Comparison of ENCODE assay signal across 23 cellular contexts in genomic region chr9:17131494-17131893, GRCh38. TPM values are rescaled to one million over a fixed set of nuclear protein-coding genes. Genes with fewer than 3 reads are reported as not detected.
DNase-seq lines count a peak whose midpoint lies in the region; ATAC-seq, FAIRE-seq and TF ChIP-seq lines count a peak whose summit lies in the region.
"Had no signal": no experiment of that assay in that cellular context is flagged by ENCODE, and none has a peak within 500 bp of the region (broad histone marks: within the 10 kb centered on the region; RNA-seq: fewer than 3 reads in every experiment).

No MANE protein-coding gene starts in this region.

- no peak overlapping the region for H3K9ac ChIP-seq in HepG2 (ENCODE audit: insufficient read depth, low read depth, low read length)
- no peak overlapping the region for H3K9ac ChIP-seq in IMR-90 (ENCODE audit: low read depth, low read length)
- H3K9ac ChIP-seq: BLaER1 had no signal

- TF ChIP-seq RAD21 in HepG2 (CRISPR knock-in tag; IDR thresholded peaks at IDR 0.05) (no peak), IMR-90 (IDR thresholded peaks at IDR 0.05; ENCODE audit: low read length) (no peak)

- H3K79me2 ChIP-seq in HepG2 (ENCODE audit: insufficient read depth, low read length) = no peaks in the 10 kb centered on the region

- no peak overlapping the region for H2AK5ac ChIP-seq in IMR-90 (ENCODE audit: low read depth, low read length)

- peaks cover 18% of the 10 kb centered on the region for H3K4me1 Mint-ChIP-seq in neural crest cell
- H3K4me1 Mint-ChIP-seq in activated CD8-positive, alpha-beta T cell treated with anti-CD3 and anti-CD28 coated beads, Interleukin-2, amount 10 ng/mL, durations not matched to agents 7 days and 5 days (ENCODE audit: low read depth) = peaks cover 13% of the 10 kb centered on the region

- H3K36me3 ChIP-seq in HepG2 (replicated peaks in 1 of 2; ENCODE audit: control insufficient read depth in 1 of 2, insufficient read depth in 2 of 2, low read length in 2 of 2) = no peaks in the 10 kb centered on the region
- no peaks in the 10 kb centered on the region for H3K36me3 ChIP-seq in right lobe of liver
- H3K36me3 ChIP-seq in IMR-90 (ENCODE audit: control insufficient read depth, insufficient read depth, low read length) = no peaks in the 10 kb centered on the region
- H3K36me3 ChIP-seq in bronchial epithelial cell (ENCODE audit: control insufficient read depth, insufficient read depth, low read length) = no peaks in the 10 kb centered on the region
- H3K36me3 ChIP-seq: BLaER1 had no signal

- H4K91ac ChIP-seq in IMR-90 (ENCODE audit: insufficient read depth, low read depth, low read length) = no peak overlapping the region

- dilution Hi-C loops in IMR-90 (cut with HindIII; ENCODE audit: low sequenced_read_pairs, unreplicated experiment) = no loop called here

- H3K23ac ChIP-seq in IMR-90 (ENCODE audit: low read depth, low read length) = no peak overlapping the region

- no peak for DNase-seq in HepG2 (ENCODE audit: low spot score)
- no peak for DNase-seq in right lobe of liver
- no peak for DNase-seq in IMR-90
- peak; percentile 13 for DNase-seq in bronchial epithelial cell (ENCODE audit: low read depth)
- no peak for DNase-seq in neural crest cell (ENCODE audit: low read depth, low spot score)
- DNase-seq in activated CD8-positive, alpha-beta T cell treated with anti-CD3 and anti-CD28 coated beads, Interleukin-2, amount 10 ng/mL, durations not matched to agents 7 days and 5 days = no peak
- DNase-seq in AML-193 (lab: John Stamatoyannopoulos, UW) = no peak
- DNase-seq in NCI-H2107 (lab: John Stamatoyannopoulos, UW) = no peak
- DNase-seq: 8988T; Caco-2; CD4-positive, CD25-positive, alpha-beta regulatory T cell; CD8-positive, alpha-beta T cell; DMS153; DND-41; GDM1; H9 had no signal

- H4K20me1 ChIP-seq in HepG2 (ENCODE audit: insufficient read depth, low read length) (no peaks in the 10 kb centered on the region), IMR-90 (ENCODE audit: insufficient read depth, low read length) (no peaks in the 10 kb centered on the region)
- H4K20me1 ChIP-seq: BLaER1 had no signal

- peaks cover 4% of the 10 kb centered on the region for H3K27me3 Mint-ChIP-seq in neural crest cell (ENCODE audit: low read depth)
- peaks cover 13% of the 10 kb centered on the region for H3K27me3 Mint-ChIP-seq in activated CD8-positive, alpha-beta T cell treated with anti-CD3 and anti-CD28 coated beads, Interleukin-2, amount 10 ng/mL, durations not matched to agents 7 days and 5 days (ENCODE audit: low read depth)
- H3K27me3 Mint-ChIP-seq: CD4-positive, CD25-positive, alpha-beta regulatory T cell had no signal

- no peak overlapping the region for H3K4me3 ChIP-seq in HepG2 (replicated peaks in 1 of 3; ENCODE audit: insufficient read depth in 1 of 3, low read depth in 2 of 3, low read length in 3 of 3)
- no peak overlapping the region for H3K4me3 ChIP-seq in right lobe of liver
- H3K4me3 ChIP-seq in IMR-90 (ENCODE audit: insufficient read depth, low read depth, low read length) = no peak overlapping the region
- no peak overlapping the region for H3K4me3 ChIP-seq in bronchial epithelial cell (ENCODE audit: low read depth, low read length)
- H3K4me3 ChIP-seq: BLaER1, GM12878, GM23338 had no signal

- H3K36me3 Mint-ChIP-seq in neural crest cell (ENCODE audit: low read depth) = peaks cover 4% of the 10 kb centered on the region
- H3K36me3 Mint-ChIP-seq in activated CD8-positive, alpha-beta T cell treated with anti-CD3 and anti-CD28 coated beads, Interleukin-2, amount 10 ng/mL, durations not matched to agents 7 days and 5 days (ENCODE audit: low read depth) = peaks cover 7% of the 10 kb centered on the region
- H3K36me3 Mint-ChIP-seq: CD4-positive, CD25-positive, alpha-beta regulatory T cell; CD8-positive, alpha-beta T cell had no signal

- TF ChIP-seq EP300 in HepG2 (IDR thresholded peaks at IDR 0.05; ENCODE audit: low read depth in 2 of 2, low read length in 2 of 2) (no peak), HepG2 (CRISPR knock-in tag; IDR thresholded peaks at IDR 0.05; ENCODE audit: borderline replicate concordance) (no peak)

- H3K4me2 ChIP-seq in HepG2 (ENCODE audit: low read depth, low read length) (no peak overlapping the region), IMR-90 (ENCODE audit: low read depth, low read length) (no peak overlapping the region)
- H3K4me2 ChIP-seq: BLaER1, GM23338 had no signal

- H3K4me3 Mint-ChIP-seq in neural crest cell = peak overlapping the region; percentile 29
- H3K4me3 Mint-ChIP-seq in activated CD8-positive, alpha-beta T cell treated with anti-CD3 and anti-CD28 coated beads, Interleukin-2, amount 10 ng/mL, durations not matched to agents 7 days and 5 days = no peak overlapping the region
- H3K4me3 Mint-ChIP-seq: B cell; CD4-positive, CD25-positive, alpha-beta regulatory T cell; CD8-positive, alpha-beta T cell; GM23338; H9 had no signal

- POLR2A ChIA-PET in HepG2 (lab: Yijun Ruan, JAX) (no interaction called here), IMR-90 (lab: Charles Lee; ENCODE audit: unreplicated experiment) (no interaction called here)
- POLR2A ChIA-PET in activated CD8-positive, alpha-beta T cell treated with anti-CD3 and anti-CD28 coated beads, Interleukin-2, amount 10 ng/mL, durations not matched to agents 7 days and 5 days (lab: Charles Lee) = no interaction called here

- peaks cover 4% of the 10 kb centered on the region; the same call in 1 of the 2 replicates for H3K9me1 ChIP-seq in IMR-90 (ENCODE audit: insufficient read depth, low read length)

- H3K56ac ChIP-seq in IMR-90 (ENCODE audit: extremely low read depth, insufficient read depth, low read length) = no peak overlapping the region

- H4K8ac ChIP-seq in IMR-90 (ENCODE audit: low read depth in 2 of 2, low read length in 2 of 2) = no peak overlapping the region

- H3K4me1 ChIP-seq in HepG2 (ENCODE audit: insufficient read depth, low read length) (peaks cover 10% of the 10 kb centered on the region), right lobe of liver (peaks cover 0 to 17% (median 5%) of the 10 kb centered on the region in 4 donors), IMR-90 (ENCODE audit: control insufficient read depth, insufficient read depth, low read length) (peaks cover 4% of the 10 kb centered on the region)
- H3K4me1 ChIP-seq: Caco-2 had no signal

- no peak overlapping the region for H2BK120ac ChIP-seq in IMR-90 (ENCODE audit: low read depth, low read length)

- H2AFZ ChIP-seq in HepG2 (ENCODE audit: low read length) (no peak overlapping the region), IMR-90 (replicated peaks; ENCODE audit: low read length, poor library complexity) (no peak overlapping the region)
- H2AFZ ChIP-seq: GM23338 had no signal

- H3K9me3 ChIP-seq in HepG2 (ENCODE audit: low read length) = peaks cover 3% of the 10 kb centered on the region; the same call in 1 of the 2 replicates
- H3K9me3 ChIP-seq in right lobe of liver = no peaks in the 10 kb centered on the region
- H3K9me3 ChIP-seq in IMR-90 (ENCODE audit: control insufficient read depth, insufficient read depth, low read length) = no peaks in the 10 kb centered on the region
- H3K9me3 ChIP-seq: BLaER1, Caco-2 had no signal

- no peak overlapping the region for H4K5ac ChIP-seq in IMR-90 (ENCODE audit: low read depth, low read length)

- no peak overlapping the region for H3K18ac ChIP-seq in IMR-90 (ENCODE audit: low read depth, low read length)

- TF ChIP-seq CTCF in HepG2 (CRISPR knock-in tag; IDR thresholded peaks at IDR 0.05) (no peak), right lobe of liver (IDR thresholded peaks at IDR 0.05) (no peak), IMR-90 (conservative IDR thresholded peaks at IDR 0.05; ENCODE audit: low read depth, low read length) (no peak), bronchial epithelial cell (IDR thresholded peaks at IDR 0.05; ENCODE audit: insufficient read depth, low read length, severe bottlenecking) (no peak), neural crest cell (conservative IDR thresholded peaks at IDR 0.05) (no peak)

- CTCF ChIA-PET in HepG2 (lab: Yijun Ruan, JAX; ENCODE audit: low intra/inter-chr PET ratio, low total read pairs) (no interaction called here), IMR-90 (lab: Yijun Ruan, JAX) (no interaction called here)
- CTCF ChIA-PET in activated CD8-positive, alpha-beta T cell treated with anti-CD3 and anti-CD28 coated beads, Interleukin-2, amount 10 ng/mL, durations not matched to agents 7 days and 5 days (lab: Charles Lee) = no interaction called here

- no peak overlapping the region for H3K27ac Mint-ChIP-seq in neural crest cell (ENCODE audit: unreplicated experiment)
- H3K27ac Mint-ChIP-seq in activated CD8-positive, alpha-beta T cell treated with anti-CD3 and anti-CD28 coated beads, Interleukin-2, amount 10 ng/mL, durations not matched to agents 7 days and 5 days = no peak overlapping the region
- H3K27ac Mint-ChIP-seq: B cell; CD4-positive, CD25-positive, alpha-beta regulatory T cell; CD8-positive, alpha-beta T cell; GM23338; H9 had no signal

- H3K79me1 ChIP-seq in IMR-90 (ENCODE audit: low read depth in 1 of 2, low read length in 2 of 2) = peaks cover 5 to 15% of the 10 kb centered on the region in 2 experiments; a peak in 3 of 4 replicates

- H2AK9ac ChIP-seq in IMR-90 (replicated peaks; ENCODE audit: low read depth, low read length, poor library complexity) = no peak overlapping the region

- H3K27me3 ChIP-seq in HepG2 (ENCODE audit: control insufficient read depth in 1 of 2, insufficient read depth in 2 of 2, low read length in 2 of 2) = no peaks in the 10 kb centered on the region
- H3K27me3 ChIP-seq in right lobe of liver = no peaks in the 10 kb centered on the region
- H3K27me3 ChIP-seq in IMR-90 (ENCODE audit: control insufficient read depth, insufficient read depth, low read length) = no peaks in the 10 kb centered on the region
- no peaks in the 10 kb centered on the region for H3K27me3 ChIP-seq in bronchial epithelial cell (ENCODE audit: control insufficient read depth, insufficient read depth, low read length)
- H3K27me3 ChIP-seq: BLaER1 had no signal

- H3K4ac ChIP-seq in IMR-90 (ENCODE audit: low read depth, low read length) = no peak overlapping the region

- ATAC-seq in HepG2 = no peak
- no peak for ATAC-seq in right lobe of liver
- ATAC-seq in IMR-90 (ENCODE audit: low read depth) = no peak
- ATAC-seq in activated CD8-positive, alpha-beta T cell treated with anti-CD3 and anti-CD28 coated beads, Interleukin-2, amount 10 ng/mL, durations not matched to agents 7 days and 5 days = no peak
- ATAC-seq: CD8-positive, alpha-beta T cell; GM12878; GM23338; HCT116 had no signal

- no peak overlapping the region for H2BK20ac ChIP-seq in IMR-90 (ENCODE audit: low read depth, low read length)

- BruUV-seq in HepG2 (replicated peaks; lab: Mats Ljungman, UMichigan) = no TSS peak
- no TSS peak for BruUV-seq in IMR-90 (replicated peaks; lab: Mats Ljungman, UMichigan)

- H3K9me3 Mint-ChIP-seq in neural crest cell = peaks cover 5% of the 10 kb centered on the region
- no peaks in the 10 kb centered on the region for H3K9me3 Mint-ChIP-seq in activated CD8-positive, alpha-beta T cell treated with anti-CD3 and anti-CD28 coated beads, Interleukin-2, amount 10 ng/mL, durations not matched to agents 7 days and 5 days (ENCODE audit: insufficient read depth)
- H3K9me3 Mint-ChIP-seq: CD8-positive, alpha-beta T cell; GM23338; H9 had no signal

- H3K27ac ChIP-seq in HepG2 (ENCODE audit: extremely low read length, insufficient read depth, low read length) = no peak overlapping the region
- H3K27ac ChIP-seq in right lobe of liver = no peak overlapping the region
- no peak overlapping the region for H3K27ac ChIP-seq in IMR-90 (ENCODE audit: insufficient read depth, low read length)
- H3K27ac ChIP-seq: BLaER1, C4-2B had no signal

- H2BK5ac ChIP-seq in IMR-90 (ENCODE audit: low read depth, low read length, poor library complexity, severe bottlenecking) = no peak overlapping the region

- no peak overlapping the region for H3K14ac ChIP-seq in IMR-90 (replicated peaks; ENCODE audit: low read depth, low read length)

- in situ Hi-C loops in HepG2 (cut with HindIII; ENCODE audit: extremely low pct_ligation_motif_present, low pct_unique_long_range_greater_than_20kb) (no loop called here), IMR-90 (cut with MboI; ENCODE audit: low sequenced_read_pairs) (no loop called here)

- FAIRE-seq in HepG2 (lab: Jason Lieb, UNC) = no peak
- no peak for FAIRE-seq in bronchial epithelial cell (lab: Jason Lieb, UNC)
- FAIRE-seq: GM12878, GM19239 had no signal

- TF ChIP-seq POLR2A in HepG2 (IDR thresholded peaks at IDR 0.05; ENCODE audit: insufficient read depth in 1 of 2, low read depth in 2 of 2, low read length in 2 of 2) (no peak), right lobe of liver (IDR thresholded peaks at IDR 0.05) (no peak), IMR-90 (IDR thresholded peaks at IDR 0.05; ENCODE audit: low read depth, low read length) (no peak)

- no peak overlapping the region for H2BK15ac ChIP-seq in IMR-90 (ENCODE audit: low read depth, low read length)

- intact Hi-C loops in HepG2 (cut with micrococcal nuclease; ENCODE audit: unreplicated experiment) (loop anchor here (10.0 kb wide), 1 partner anchor 93 kb away; no protein-coding TSS in a partner anchor), right lobe of liver (cut with DNase I) (no loop called here), IMR-90 (cut with micrococcal nuclease) (no loop called here)

- 6% methylated on average over 2 of the region's 2 CpGs for WGBS in HepG2 (ENCODE audit: low lambda C conversion rate)
- 64% methylated on average over 2 of the region's 2 CpGs for WGBS in right lobe of liver (ENCODE audit: insufficient coverage, low coverage, low lambda C conversion rate, missing lambda C conversion rate)
- no CpG with 5 or more reads among the region's 2 CpGs for WGBS in IMR-90 (ENCODE audit: extremely low coverage in 2 of 2, insufficient read length in 1 of 2), 2 experiments

RNA-seq across cellular contexts. Expression of gene CNTLN, which starts 3.3 kb away (rescaled TPM):
- 5.7 and 6.4 TPM in 2 replicates for total RNA-seq in HepG2 (2016; rRNA removed; fragmentation: Illumina TruSeq; extraction: Trizol)
- 4.6 and 5.0 TPM in 2 replicates for total RNA-seq in HepG2 (2016; cell fraction: cytosol; rRNA removed; fragmentation: Illumina TruSeq; extraction: Trizol; ENCODE audit: low read depth)
- total RNA-seq in HepG2 (2016; cell fraction: insoluble cytoplasmic fraction; rRNA removed; fragmentation: Illumina TruSeq; extraction: Trizol) = 5.9 and 6.0 TPM in 2 replicates
- total RNA-seq in HepG2 (2016; cell fraction: membrane; rRNA removed; fragmentation: Illumina TruSeq; extraction: Trizol) = 3.2 and 3.6 TPM in 2 replicates
- total RNA-seq in HepG2 (2016; cell fraction: nucleus; rRNA removed; fragmentation: Illumina TruSeq; extraction: Trizol) = 12.8 and 13.5 TPM in 2 replicates
- polyA plus RNA-seq in HepG2 (2011; rRNA removed) = 1.2 and 1.5 TPM in 2 replicates
- polyA plus RNA-seq in HepG2 (2011; cell fraction: cytosol; rRNA removed) = 1.1 and 1.4 TPM in 2 replicates
- 1.4 and 1.8 TPM in 2 replicates for polyA plus RNA-seq in HepG2 (2011; cell fraction: nucleus; rRNA removed)
- polyA plus RNA-seq in HepG2 (2012) = 2.3 and 2.6 TPM in 2 replicates
- polyA plus RNA-seq in HepG2 (2016; cell fraction: cytosol; fragmentation: Illumina TruSeq; extraction: Trizol; ENCODE audit: low read depth) = 0.24 TPM in 2 replicates
- polyA plus RNA-seq in HepG2 (2016; cell fraction: insoluble cytoplasmic fraction; fragmentation: Illumina TruSeq; extraction: Trizol; ENCODE audit: low read depth) = 5.7 and 6.0 TPM in 2 replicates
- polyA plus RNA-seq in HepG2 (2016; cell fraction: membrane; fragmentation: Illumina TruSeq; extraction: Trizol; ENCODE audit: low read depth) = 0.74 and 1.1 TPM in 2 replicates
- polyA plus RNA-seq in HepG2 (2016; cell fraction: nucleus; fragmentation: Illumina TruSeq; extraction: Trizol; ENCODE audit: insufficient read depth, low read depth) = 3.8 and 4.1 TPM in 2 replicates
- 1.8 and 4.3 TPM in 2 replicates for polyA minus RNA-seq in HepG2 (2011; rRNA and poly(A)+ RNA removed; ENCODE audit: low replicate concordance)
- 1.8 and 1.9 TPM in 2 replicates for polyA minus RNA-seq in HepG2 (2011; cell fraction: cytosol; rRNA and poly(A)+ RNA removed)
- 18.9 and 19.9 TPM in 2 replicates for polyA minus RNA-seq in HepG2 (2011; cell fraction: nucleus; rRNA and poly(A)+ RNA removed)
- 10 to 100 TPM in 2 of 6 experiments, 1 to 10 TPM in 4; 7.4 to 10.3 (median 9.5) TPM for total RNA-seq in right lobe of liver
- total RNA-seq in IMR-90 (2012; rRNA removed) = 5.9 and 10.6 TPM in 2 replicates
- polyA plus RNA-seq in IMR-90 (2012; rRNA removed) = 2.9 and 3.8 TPM in 2 replicates
- 0.73 and 1.1 TPM in 2 replicates for polyA plus RNA-seq in IMR-90 (2012; cell fraction: cytosol; rRNA removed)
- polyA plus RNA-seq in IMR-90 (2012; cell fraction: nucleus; rRNA removed; ENCODE audit: low replicate concordance) = 1.4 and 4.3 TPM in 2 replicates
- total RNA-seq in bronchial epithelial cell = 0.79 and 1.7 TPM in 2 replicates
- 16.7 and 18.0 TPM in 2 replicates for total RNA-seq in neural crest cell
- 1 to 10 TPM; 1.2 to 1.5 TPM for total RNA-seq in activated CD8-positive, alpha-beta T cell treated with anti-CD3 and anti-CD28 coated beads, Interleukin-2, amount 10 ng/mL, durations not matched to agents 7 days and 5 days
- total RNA-seq: CD8-positive, alpha-beta T cell had no signal
